ENCODE assay signal across 8 cellular contexts in the genomic region with DNA sequence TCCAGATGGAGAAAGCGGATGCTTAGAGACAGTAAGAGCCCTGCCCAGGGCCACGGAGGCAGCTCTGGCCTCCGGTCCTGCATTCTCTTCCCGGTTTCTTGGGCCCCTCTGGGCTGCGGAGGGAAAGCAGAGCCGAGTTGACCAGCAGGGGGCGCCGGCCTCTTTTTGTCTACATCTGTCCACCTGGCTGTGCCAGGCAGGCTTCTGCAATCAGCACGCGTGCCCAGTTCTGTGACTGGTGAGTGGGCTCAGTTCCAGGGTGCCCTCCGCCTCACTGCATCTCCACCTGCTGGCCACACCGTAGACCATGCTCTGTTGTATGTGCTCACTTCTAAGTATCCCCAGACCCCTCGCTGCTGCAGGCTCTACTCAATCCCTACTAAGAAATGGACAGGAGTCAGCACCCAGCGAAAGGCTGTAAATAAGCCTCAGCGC. TPM values are rescaled to one million over a fixed set of nuclear protein-coding genes. Genes with fewer than 3 reads are reported as not detected.
A peak's percentile ranks its signal among the peaks of the same experiment; 100 is the strongest.
DNase-seq lines count a peak whose midpoint lies in the region; ATAC-seq, FAIRE-seq and TF ChIP-seq lines count a peak whose summit lies in the region.

No MANE protein-coding gene starts in this region.

- 6 to 16% methylated on average over 15 of the region's 15 CpGs for WGBS in sigmoid colon, 2 donors

- no peaks in the 10 kb centered on the region for H3K36me3 Mint-ChIP-seq in T-helper 2 cell treated with Interferon-gamma antibody and Interleukin-4, amounts not matched to agents 5 μg/mL and 100 μg/mL, for 36 hours (ENCODE audit: low read depth)
- no peaks in the 10 kb centered on the region for H3K36me3 Mint-ChIP-seq in astrocyte (ENCODE audit: low read depth, unreplicated experiment)

- H3K36me3 ChIP-seq in BJ (ENCODE audit: control insufficient read depth, insufficient read depth, low read length) (no peaks in the 10 kb centered on the region), astrocyte (ENCODE audit: insufficient read depth, low read length) (no peaks in the 10 kb centered on the region), sigmoid colon (no peaks in the 10 kb centered on the region)

- peak; percentile 37 for FAIRE-seq in astrocyte (lab: Jason Lieb, UNC)

- H3K27ac ChIP-seq in astrocyte (ENCODE audit: low read depth, low read length) (no peak overlapping the region), sigmoid colon (no peak overlapping the region)

- H3K9me3 Mint-ChIP-seq in T-helper 2 cell treated with Interferon-gamma antibody and Interleukin-4, amounts not matched to agents 5 μg/mL and 100 μg/mL, for 36 hours = no peaks in the 10 kb centered on the region
- H3K9me3 Mint-ChIP-seq in astrocyte (ENCODE audit: unreplicated experiment) = no peaks in the 10 kb centered on the region

- DNase-seq in BJ (ENCODE audit: low read depth) (no peak), NCI-H1694 (lab: John Stamatoyannopoulos, UW) (peak; percentile 94), astrocyte (ENCODE audit: low read depth) (peak; percentile 34), hepatic stellate cell (ENCODE audit: low spot score) (peak; percentile 63), sigmoid colon (peak; percentile 89), OCI-M2 (lab: John Stamatoyannopoulos, UW; ENCODE audit: unreplicated experiment) (no peak)
- DNase-seq in T-helper 2 cell treated with Interferon-gamma antibody and Interleukin-4, amounts not matched to agents 5 μg/mL and 100 μg/mL, for 36 hours (ENCODE audit: low spot score) = peak; percentile 54

- TF ChIP-seq CTCF in BJ (IDR thresholded peaks at IDR 0.05; ENCODE audit: insufficient read depth, low read depth, low read length) = peak; percentile 91
- peak; percentile 67 for TF ChIP-seq CTCF in astrocyte (IDR thresholded peaks at IDR 0.05; ENCODE audit: insufficient read depth, low read depth, low read length)
- TF ChIP-seq CTCF in sigmoid colon (IDR thresholded peaks at IDR 0.05) = peak; percentile 38 to 92 (median 78)

- H4K20me1 ChIP-seq in astrocyte (ENCODE audit: insufficient read depth, low read length) = no peaks in the 10 kb centered on the region

- no peaks in the 10 kb centered on the region for H3K4me1 Mint-ChIP-seq in T-helper 2 cell treated with Interferon-gamma antibody and Interleukin-4, amounts not matched to agents 5 μg/mL and 100 μg/mL, for 36 hours (ENCODE audit: low read depth)
- H3K4me1 Mint-ChIP-seq in astrocyte (ENCODE audit: low read depth, unreplicated experiment) = no peaks in the 10 kb centered on the region

- intact Hi-C loops in sigmoid colon (cut with DNase I) = loop anchor here (1.0 to 10.0 kb wide), 2 partner anchors 392 to 709 kb away; no protein-coding TSS in a partner anchor

- H3K27me3 ChIP-seq in BJ (ENCODE audit: control insufficient read depth, insufficient read depth, low read length) (peaks cover 7% of the 10 kb centered on the region), astrocyte (ENCODE audit: insufficient read depth, low read length) (peaks cover 29% of the 10 kb centered on the region), sigmoid colon (no peaks in the 10 kb centered on the region)

- H2AFZ ChIP-seq in astrocyte (ENCODE audit: low read depth, low read length) = no peak overlapping the region

- no peaks in the 10 kb centered on the region for H3K4me1 ChIP-seq in astrocyte (ENCODE audit: insufficient read depth, low read length)
- H3K4me1 ChIP-seq in sigmoid colon = peaks cover 0 to 11% (median 3%) of the 10 kb centered on the region in 4 donors

- H3K27me3 Mint-ChIP-seq in T-helper 2 cell treated with Interferon-gamma antibody and Interleukin-4, amounts not matched to agents 5 μg/mL and 100 μg/mL, for 36 hours (ENCODE audit: low read depth) = peaks cover 17% of the 10 kb centered on the region
- H3K27me3 Mint-ChIP-seq in astrocyte (ENCODE audit: low read depth, unreplicated experiment) = no peaks in the 10 kb centered on the region

- no peak overlapping the region for H3K9ac ChIP-seq in astrocyte (ENCODE audit: low read length)

- no peak for TF ChIP-seq POLR2A in sigmoid colon (IDR thresholded peaks at IDR 0.05)

- no peak overlapping the region for H3K4me3 Mint-ChIP-seq in T-helper 2 cell treated with Interferon-gamma antibody and Interleukin-4, amounts not matched to agents 5 μg/mL and 100 μg/mL, for 36 hours
- no peak overlapping the region for H3K4me3 Mint-ChIP-seq in astrocyte (ENCODE audit: unreplicated experiment)

- no peak overlapping the region for H3K4me3 ChIP-seq in BJ (ENCODE audit: low read depth, low read length)
- no peak overlapping the region for H3K4me3 ChIP-seq in astrocyte (ENCODE audit: insufficient read depth, low read depth, low read length)
- no peak overlapping the region for H3K4me3 ChIP-seq in sigmoid colon

- no peak overlapping the region for H3K27ac Mint-ChIP-seq in T-helper 2 cell treated with Interferon-gamma antibody and Interleukin-4, amounts not matched to agents 5 μg/mL and 100 μg/mL, for 36 hours
- no peak overlapping the region for H3K27ac Mint-ChIP-seq in astrocyte (ENCODE audit: unreplicated experiment)

- no peak for TF ChIP-seq EP300 in sigmoid colon (IDR thresholded peaks at IDR 0.05)

- H3K4me2 ChIP-seq in astrocyte (ENCODE audit: low read length) = no peak overlapping the region

- CTCF ChIA-PET in BJ (lab: Yijun Ruan, JAX) = interaction anchor here (0.6 to 5.8 kb wide), 22 partner anchors 9 to 405 kb away, joined by 3 to 85 read pairs (median 4); no protein-coding TSS in a partner anchor

- POLR2A ChIA-PET in BJ (lab: Charles Lee) = no interaction called here

- H3K79me2 ChIP-seq in astrocyte (ENCODE audit: insufficient read depth, low read length) = no peaks in the 10 kb centered on the region

- peak; percentile 51 for ATAC-seq in GM21360 (IDR thresholded peaks at IDR 0.05; ENCODE audit: unreplicated experiment)

- H3K9me3 ChIP-seq in astrocyte (ENCODE audit: insufficient read depth, low read depth, low read length) (no peaks in the 10 kb centered on the region), sigmoid colon (no peaks in the 10 kb centered on the region)

RNA-seq across cellular contexts. Expression of a gene that starts 6.7 kb away (rescaled TPM):
- 0.28 and 0.70 TPM in 2 replicates for polyA plus RNA-seq in BJ (2011; rRNA removed)
- polyA minus RNA-seq in BJ (2011; rRNA and poly(A)+ RNA removed) = 0.28 and 1.5 TPM in 2 replicates
- 0.34 and 0.77 TPM in 2 replicates for total RNA-seq in astrocyte
- total RNA-seq in sigmoid colon = 1 to 10 TPM in 2 of 4 donors, under 1 TPM in 2; 0.71 to 1.9 (median 1.1) TPM
- 1 to 10 TPM; 1.2 to 2.6 (median 2.1) TPM for polyA plus RNA-seq in sigmoid colon

Comparison
In these comparisons a context has a peak if more than half of its experiments do, and no peak if none do; other contexts are left out.
1. DNase-seq: peak in NCI-H1694 (single experiment), T-helper 2 cell treated with Interferon-gamma antibody and Interleukin-4, amounts not matched to agents 5 μg/mL and 100 μg/mL, for 36 hours (single experiment), astrocyte (single experiment), hepatic stellate cell (single experiment) and sigmoid colon (single experiment); none in BJ (single experiment) and OCI-M2 (single experiment).
2. Peak in every context shown above with its lines, with median percentiles within 50 percentile points of each other: CTCF ChIP-seq.